28 cellular contexts compared by ENCODE assay signal in genomic region chr7:19001854-19002253, GRCh38.
"Had no signal": no experiment of that assay in that cellular context is flagged by ENCODE, and none has a peak within 500 bp of the region (broad histone marks: within the 10 kb centered on the region; RNA-seq: fewer than 3 reads in every experiment).

No MANE protein-coding gene starts in this region.

- H3K27ac ChIP-seq: brain microvascular endothelial cell, colonic mucosa, dorsolateral prefrontal cortex, esophagus squamous epithelium, gastrocnemius medialis, left lung, tibial artery, VCaP had no signal

- H3K27me3 Mint-ChIP-seq: activated CD4-positive, alpha-beta T cell treated with anti-CD3 and anti-CD28 coated beads, Interleukin-2, amount 10 ng/mL, durations not matched to agents 7 days and 5 days; activated CD8-positive, alpha-beta memory T cell treated with anti-CD3 and anti-CD28 coated beads, Interleukin-2, amount 10 ng/mL, durations not matched to agents 7 days and 5 days; activated CD8-positive, alpha-beta T cell treated with anti-CD3 and anti-CD28 coated beads for 36 hours; activated naive CD4-positive, alpha-beta T cell treated with anti-CD3 and anti-CD28 coated beads, Interleukin-2, amount 10 ng/mL, durations not matched to agents 7 days and 5 days; central memory CD8-positive, alpha-beta T cell; progenitor cell of endocrine pancreas; T-cell had no signal

- H3K9me3 Mint-ChIP-seq: activated CD4-positive, alpha-beta T cell treated with anti-CD3 and anti-CD28 coated beads, Interleukin-2, amount 10 ng/mL, durations not matched to agents 7 days and 5 days; activated CD8-positive, alpha-beta T cell treated with anti-CD3 and anti-CD28 coated beads for 36 hours; activated naive CD4-positive, alpha-beta T cell treated with anti-CD3 and anti-CD28 coated beads, Interleukin-2, amount 10 ng/mL, durations not matched to agents 7 days and 5 days; central memory CD8-positive, alpha-beta T cell; mesothelial cell of epicardium; T-helper 2 cell treated with Interferon-gamma antibody and Interleukin-4, amounts not matched to agents 5 μg/mL and 100 μg/mL, for 36 hours had no signal

- H3K4me3 ChIP-seq: colonic mucosa, dorsolateral prefrontal cortex, esophagus squamous epithelium, gastrocnemius medialis, left lung, lung, tibial artery had no signal

- H3K9me3 ChIP-seq: colonic mucosa, esophagus squamous epithelium, gastrocnemius medialis, tibial artery had no signal

- ATAC-seq: activated CD4-positive, CD25-positive, alpha-beta regulatory T cell treated with anti-CD3 and anti-CD28 coated beads, Interleukin-2, amount 50 U/mL, for 24 hours; activated CD8-positive, alpha-beta memory T cell treated with anti-CD3 and anti-CD28 coated beads, Interleukin-2, amount 10 ng/mL, durations not matched to agents 7 days and 5 days; activated CD8-positive, alpha-beta T cell treated with anti-CD3 and anti-CD28 coated beads for 36 hours; gastrocnemius medialis; left lung; natural killer cell; T-cell had no signal

- H3K27ac Mint-ChIP-seq: activated CD4-positive, alpha-beta T cell treated with anti-CD3 and anti-CD28 coated beads, Interleukin-2, amount 10 ng/mL, durations not matched to agents 7 days and 5 days; activated CD8-positive, alpha-beta memory T cell treated with anti-CD3 and anti-CD28 coated beads, Interleukin-2, amount 10 ng/mL, durations not matched to agents 7 days and 5 days; activated CD8-positive, alpha-beta T cell treated with anti-CD3 and anti-CD28 coated beads for 36 hours; activated naive CD4-positive, alpha-beta T cell treated with anti-CD3 and anti-CD28 coated beads, Interleukin-2, amount 10 ng/mL, durations not matched to agents 7 days and 5 days; mesothelial cell of epicardium; natural killer cell; progenitor cell of endocrine pancreas; T-cell; T-helper 2 cell treated with Interferon-gamma antibody and Interleukin-4, amounts not matched to agents 5 μg/mL and 100 μg/mL, for 36 hours had no signal

- H3K4me1 ChIP-seq: colonic mucosa, gastrocnemius medialis, left lung had no signal

- H3K4me3 Mint-ChIP-seq: activated CD4-positive, alpha-beta T cell treated with anti-CD3 and anti-CD28 coated beads, Interleukin-2, amount 10 ng/mL, durations not matched to agents 7 days and 5 days; activated CD8-positive, alpha-beta memory T cell treated with anti-CD3 and anti-CD28 coated beads, Interleukin-2, amount 10 ng/mL, durations not matched to agents 7 days and 5 days; activated CD8-positive, alpha-beta T cell treated with anti-CD3 and anti-CD28 coated beads for 36 hours; activated naive CD4-positive, alpha-beta T cell treated with anti-CD3 and anti-CD28 coated beads, Interleukin-2, amount 10 ng/mL, durations not matched to agents 7 days and 5 days; central memory CD8-positive, alpha-beta T cell; mesothelial cell of epicardium; natural killer cell; T-cell; T-helper 2 cell treated with Interferon-gamma antibody and Interleukin-4, amounts not matched to agents 5 μg/mL and 100 μg/mL, for 36 hours had no signal

- H3K36me3 ChIP-seq: brain microvascular endothelial cell, colonic mucosa, esophagus squamous epithelium, gastrocnemius medialis, left lung, tibial artery had no signal

- H3K4me1 Mint-ChIP-seq: activated CD4-positive, alpha-beta T cell treated with anti-CD3 and anti-CD28 coated beads, Interleukin-2, amount 10 ng/mL, durations not matched to agents 7 days and 5 days; activated CD8-positive, alpha-beta memory T cell treated with anti-CD3 and anti-CD28 coated beads, Interleukin-2, amount 10 ng/mL, durations not matched to agents 7 days and 5 days; activated naive CD4-positive, alpha-beta T cell treated with anti-CD3 and anti-CD28 coated beads, Interleukin-2, amount 10 ng/mL, durations not matched to agents 7 days and 5 days; central memory CD8-positive, alpha-beta T cell; natural killer cell; T-cell had no signal

- DNase-seq: activated CD4-positive, alpha-beta T cell treated with anti-CD3 and anti-CD28 coated beads, Interleukin-2, amount 10 ng/mL, durations not matched to agents 7 days and 5 days; activated CD8-positive, alpha-beta memory T cell treated with anti-CD3 and anti-CD28 coated beads, Interleukin-2, amount 10 ng/mL, durations not matched to agents 7 days and 5 days; activated CD8-positive, alpha-beta T cell treated with anti-CD3 and anti-CD28 coated beads for 36 hours; activated effector memory CD4-positive, alpha-beta T cell treated with anti-CD3 and anti-CD28 coated beads, Interleukin-2, amount 50 U/mL, for 16 hours; activated naive CD4-positive, alpha-beta T cell treated with anti-CD3 and anti-CD28 coated beads, Interleukin-2, amount 10 ng/mL, durations not matched to agents 7 days and 5 days; activated T-cell treated with anti-CD3 and anti-CD28 coated beads for 4 hours; anterior cingulate cortex; brain microvascular endothelial cell; colonic mucosa; dorsolateral prefrontal cortex; esophagus squamous epithelium; gastrocnemius medialis; hippocampal formation; kidney glomerular epithelial cell; left lung; natural killer cell; stimulated activated CD4-positive, alpha-beta T cell treated with anti-CD3 and anti-CD28 coated beads, Interleukin-4, amount 100 ng/mL, for 24 hours; stimulated activated naive CD4-positive, alpha-beta T cell treated with Interleukin-2 at 50 U/mL for 16 hours; substantia nigra; T-cell; tibial artery had no signal

- H3K36me3 Mint-ChIP-seq: activated CD8-positive, alpha-beta memory T cell treated with anti-CD3 and anti-CD28 coated beads, Interleukin-2, amount 10 ng/mL, durations not matched to agents 7 days and 5 days; activated naive CD4-positive, alpha-beta T cell treated with anti-CD3 and anti-CD28 coated beads, Interleukin-2, amount 10 ng/mL, durations not matched to agents 7 days and 5 days; natural killer cell; T-cell had no signal

- H3K27me3 ChIP-seq: brain microvascular endothelial cell, colonic mucosa, dorsolateral prefrontal cortex, esophagus squamous epithelium, gastrocnemius medialis, left lung, tibial artery had no signal
